13 cellular contexts compared by ENCODE assay signal in genomic region chrX:108285918-108286317, GRCh38.
"Had no signal": no experiment of that assay in that cellular context is flagged by ENCODE, and none has a peak within 500 bp of the region (broad histone marks: within the 10 kb centered on the region; RNA-seq: fewer than 3 reads in every experiment).

No MANE protein-coding gene starts in this region.

- H3K4me1 ChIP-seq: suprapubic skin, thyroid gland had no signal

- DNase-seq: dorsolateral prefrontal cortex; effector CD8-positive, alpha-beta T cell; islet precursor cell; mammary epithelial cell; naive thymus-derived CD4-positive, alpha-beta T cell; posterior cingulate gyrus; small intestine; stimulated activated CD4-positive, alpha-beta T cell treated with anti-CD3 and anti-CD28 coated beads, Interleukin-12 subunit alpha, Interleukin-12 subunit beta, amount 100 ng/mL, for 4 hours; stimulated activated CD4-positive, alpha-beta T cell treated with anti-CD3 and anti-CD28 coated beads, Interleukin-2, amount 100 ng/mL, for 48 hours; stimulated activated naive CD4-positive, alpha-beta T cell treated with Interleukin-2 at 50 U/mL for 16 hours had no signal

- H3K27me3 ChIP-seq: suprapubic skin, thyroid gland had no signal

- H3K36me3 ChIP-seq: suprapubic skin, thyroid gland had no signal

- H3K9me3 ChIP-seq: suprapubic skin, thyroid gland had no signal

- H3K27ac ChIP-seq: coronary artery, dorsolateral prefrontal cortex, suprapubic skin, thyroid gland had no signal

- H3K4me3 ChIP-seq: coronary artery, dorsolateral prefrontal cortex, suprapubic skin, thyroid gland had no signal

- ATAC-seq: naive thymus-derived CD4-positive, alpha-beta T cell had no signal
